9 cellular contexts compared by ENCODE assay signal in the genomic region with DNA sequence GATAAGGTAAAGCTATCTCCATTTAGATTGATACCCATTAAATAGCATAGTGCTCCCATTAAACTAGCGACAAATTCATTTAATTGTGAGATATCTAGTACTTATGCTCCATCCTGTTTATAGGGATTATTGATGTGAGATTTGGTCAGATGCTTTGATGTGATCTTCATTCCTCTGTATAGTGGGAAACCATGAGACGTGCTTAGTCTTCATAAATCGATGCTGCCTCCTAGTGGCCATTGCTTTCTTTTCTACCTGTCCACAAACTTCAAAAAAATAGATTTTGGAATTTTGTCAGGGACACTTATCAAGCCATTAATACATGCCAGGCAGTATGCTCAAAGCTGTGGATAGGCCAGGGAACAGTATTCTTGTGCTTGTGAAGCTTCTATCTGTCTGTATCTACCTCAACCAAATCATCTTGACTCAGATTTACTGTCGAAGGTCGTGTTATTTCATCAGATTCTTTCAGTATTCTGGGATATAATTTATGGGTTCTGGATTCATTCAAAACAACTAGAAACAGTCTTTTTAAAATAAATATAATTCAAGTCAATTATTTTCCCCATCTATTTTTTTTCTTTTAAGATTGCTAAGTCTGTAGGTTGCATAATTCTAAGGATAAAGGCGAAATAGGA. TPM values are rescaled to one million over a fixed set of nuclear protein-coding genes. Genes with fewer than 3 reads are reported as not detected.
DNase-seq lines count a peak whose midpoint lies in the region; ATAC-seq and TF ChIP-seq lines count a peak whose summit lies in the region.
"Had no signal": no experiment of that assay in that cellular context is flagged by ENCODE, and none has a peak within 500 bp of the region (broad histone marks: within the 10 kb centered on the region; RNA-seq: fewer than 3 reads in every experiment).

No MANE protein-coding gene starts in this region.

- peak; percentile 74 for TF ChIP-seq CTCF in GM06990 (IDR thresholded peaks at IDR 0.05; ENCODE audit: insufficient read depth, low read length, poor library complexity, severe bottlenecking)

- H3K27me3 Mint-ChIP-seq in activated naive CD8-positive, alpha-beta T cell treated with anti-CD3 and anti-CD28 coated beads, Interleukin-2, amount 50 U/mL, for 24 hours = no peaks in the 10 kb centered on the region

- H3K4me1 Mint-ChIP-seq in activated naive CD8-positive, alpha-beta T cell treated with anti-CD3 and anti-CD28 coated beads, Interleukin-2, amount 50 U/mL, for 24 hours = peaks cover 2% of the 10 kb centered on the region

- no peaks in the 10 kb centered on the region for H3K36me3 ChIP-seq in GM06990 (ENCODE audit: control insufficient read depth, insufficient read depth, low read length)

- ATAC-seq in GM21619 (IDR thresholded peaks at IDR 0.05; ENCODE audit: unreplicated experiment) (peak; percentile 79), right cardiac atrium (peak; percentile 67 to 71), sciatic nerve (peak; percentile 74)
- no peak for ATAC-seq in activated naive CD8-positive, alpha-beta T cell treated with anti-CD3 and anti-CD28 coated beads, Interleukin-2, amount 50 U/mL, for 24 hours

- intact Hi-C loops in right cardiac atrium (cut with DNase I) (no loop called here), sciatic nerve (cut with DNase I) (no loop called here), posterior vena cava (cut with DNase I) (no loop called here)

- no peak overlapping the region for H3K27ac ChIP-seq in right cardiac atrium (ENCODE audit: low read length)
- H3K27ac ChIP-seq: epithelial cell of prostate had no signal

- no peaks in the 10 kb centered on the region for H3K9me3 Mint-ChIP-seq in activated naive CD8-positive, alpha-beta T cell treated with anti-CD3 and anti-CD28 coated beads, Interleukin-2, amount 50 U/mL, for 24 hours

- no peak for TF ChIP-seq EP300 in Ishikawa (IDR thresholded peaks at IDR 0.05; ENCODE audit: borderline replicate concordance)

- peaks cover 11% of the 10 kb centered on the region for H3K36me3 Mint-ChIP-seq in activated naive CD8-positive, alpha-beta T cell treated with anti-CD3 and anti-CD28 coated beads, Interleukin-2, amount 50 U/mL, for 24 hours (ENCODE audit: low read depth)

- H3K4me3 ChIP-seq in GM06990 (replicated peaks; ENCODE audit: low read depth, low read length) (no peak overlapping the region), right cardiac atrium (ENCODE audit: low read length) (no peak overlapping the region)

- peak; percentile 46 for TF ChIP-seq RAD21 in Ishikawa (IDR thresholded peaks at IDR 0.05; ENCODE audit: low read depth)

- 55% methylated on average over 6 of the region's 6 CpGs for WGBS in right cardiac atrium

- no peaks in the 10 kb centered on the region for H3K9me3 ChIP-seq in right cardiac atrium (ENCODE audit: control insufficient read depth, low read length)

- no peak overlapping the region for H3K4me3 Mint-ChIP-seq in activated naive CD8-positive, alpha-beta T cell treated with anti-CD3 and anti-CD28 coated beads, Interleukin-2, amount 50 U/mL, for 24 hours

- H3K27ac Mint-ChIP-seq in activated naive CD8-positive, alpha-beta T cell treated with anti-CD3 and anti-CD28 coated beads, Interleukin-2, amount 50 U/mL, for 24 hours = no peak overlapping the region

- no peaks in the 10 kb centered on the region for H3K4me1 ChIP-seq in right cardiac atrium (ENCODE audit: control insufficient read depth, insufficient read depth, low read length)

- DNase-seq in GM06990 (ENCODE audit: extremely low read depth, insufficient read length) = peak; percentile 11
- peak; percentile 67 for DNase-seq in OCI-M1 (lab: John Stamatoyannopoulos, UW)
- DNase-seq in activated naive CD8-positive, alpha-beta T cell treated with anti-CD3 and anti-CD28 coated beads, Interleukin-2, amount 50 U/mL, for 24 hours = peak; percentile 64
- DNase-seq in right cardiac atrium = no peak
- DNase-seq in sciatic nerve (ENCODE audit: low spot score) = no peak
- DNase-seq in posterior vena cava (ENCODE audit: low spot score) = no peak

- H3K27me3 ChIP-seq in GM06990 (replicated peaks; ENCODE audit: control insufficient read depth, insufficient read depth, low read length) (no peaks in the 10 kb centered on the region), right cardiac atrium (ENCODE audit: control insufficient read depth, insufficient read depth) (no peaks in the 10 kb centered on the region)

TF ChIP-seq in Ishikawa, 13 proteins besides CTCF, POLR2A, EP300 and RAD21:
- no peak for TF ChIP-seq TCF12 (IDR thresholded peaks at IDR 0.05; ENCODE audit: low read depth)
- TF ChIP-seq TAF1 (IDR thresholded peaks at IDR 0.05; ENCODE audit: low read depth) = no peak
- no peak for TF ChIP-seq ZBTB7A (IDR thresholded peaks at IDR 0.05; ENCODE audit: low read depth)

RNA-seq across cellular contexts. Expression of a gene that starts 12.0 kb away (rescaled TPM):
- total RNA-seq in right cardiac atrium (10 to 100 TPM; 16.6 to 24.4 (median 18.9) TPM), sciatic nerve (36.9 TPM), posterior vena cava (10 to 100 TPM; 20.8 to 23.4 TPM)
- 23.4 TPM for polyA plus RNA-seq in right cardiac atrium

RNA-seq across cellular contexts. Expression of a gene that starts 28.5 kb away (rescaled TPM):
- 1 to 10 TPM in 3 of 4 donors, under 1 TPM in 1; 0.94 to 2.4 (median 2.0) TPM for total RNA-seq in right cardiac atrium
- polyA plus RNA-seq in right cardiac atrium = 1.1 TPM
- total RNA-seq in sciatic nerve = 1.0 TPM
- total RNA-seq in posterior vena cava = under 1 TPM; 0.48 to 0.93 TPM

Comparison
In these comparisons a context has a peak if more than half of its experiments do, and no peak if none do; other contexts are left out.
1. DNase-seq: peak in GM06990 (single experiment), OCI-M1 (single experiment) and activated naive CD8-positive, alpha-beta T cell treated with anti-CD3 and anti-CD28 coated beads, Interleukin-2, amount 50 U/mL, for 24 hours (single experiment); none in right cardiac atrium (0 of 3), sciatic nerve (single experiment) and posterior vena cava (single experiment).